20 cellular contexts compared by ENCODE assay signal in the genomic region with DNA sequence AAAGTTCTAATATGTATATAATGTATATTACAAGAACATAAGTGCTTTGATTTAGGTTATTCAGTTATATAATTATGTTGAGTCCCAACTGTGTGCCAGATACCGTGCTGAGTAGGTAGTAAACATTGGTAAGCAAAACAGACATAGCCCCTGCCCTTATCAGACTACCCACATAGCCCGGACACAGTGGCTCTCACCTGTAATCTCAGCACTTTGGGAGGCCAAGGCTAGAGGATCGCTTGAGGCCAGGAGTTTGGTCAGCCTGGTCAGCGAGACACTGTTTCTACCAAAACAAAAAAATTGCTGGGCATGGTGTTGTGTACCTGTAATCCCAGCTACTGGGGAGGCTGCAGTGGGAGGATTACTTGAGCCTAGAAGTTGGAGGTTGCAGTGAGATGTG.
"Had no signal": no experiment of that assay in that cellular context is flagged by ENCODE, and none has a peak within 500 bp of the region (broad histone marks: within the 10 kb centered on the region; RNA-seq: fewer than 3 reads in every experiment).

No MANE protein-coding gene starts in this region.

- ATAC-seq: activated naive CD4-positive, alpha-beta T cell treated with anti-CD3 and anti-CD28 coated beads, Interleukin-2, amount 50 U/mL, for 72 hours; activated T-cell treated with anti-CD3 and anti-CD28 coated beads, Interleukin-2, amount 50 U/mL, for 72 hours; effector memory CD8-positive, alpha-beta T cell; foreskin keratinocyte; left cardiac atrium; mucosa of descending colon; naive thymus-derived CD4-positive, alpha-beta T cell had no signal

- H3K27me3 ChIP-seq: adrenal gland, foreskin keratinocyte, testis had no signal

- H3K9ac ChIP-seq: parathyroid adenoma had no signal

- H3K4me1 ChIP-seq: parathyroid adenoma had no signal

- H2AFZ ChIP-seq: parathyroid adenoma had no signal

- H3K9me3 ChIP-seq: adrenal gland, mucosa of descending colon, testis had no signal

- H3K4me3 ChIP-seq: adrenal gland, mucosa of descending colon, testis had no signal

- H3K27ac ChIP-seq: adrenal gland, parathyroid adenoma, testis had no signal

- FAIRE-seq: islet of Langerhans had no signal

- DNase-seq: activated CD4-positive, alpha-beta T cell treated with anti-CD3 and anti-CD28 coated beads, Interleukin-2, amount 10 ng/mL, durations not matched to agents 24 days and 14 days; activated CD8-positive, alpha-beta memory T cell treated with anti-CD3 and anti-CD28 coated beads, Interleukin-2, amount 50 U/mL, for 4 hours; activated effector memory CD4-positive, alpha-beta T cell treated with anti-CD3 and anti-CD28 coated beads, Interleukin-2, amount 50 U/mL, for 16 hours; activated T-cell treated with anti-CD3 and anti-CD28 coated beads, Interleukin-2, amount 50 U/mL, for 72 hours; adrenal gland; effector memory CD8-positive, alpha-beta T cell; foreskin keratinocyte; glutamatergic neuron; hippocampal formation; left cardiac atrium; mesenchymal stem cell; mucosa of descending colon; naive thymus-derived CD4-positive, alpha-beta T cell; stimulated activated CD4-positive, alpha-beta T cell treated with anti-CD3 and anti-CD28 coated beads, Interleukin-1b, Interleukin-23, amount 100 ng/mL, for 48 hours; SW 1271; T1000; testis had no signal

- H3K36me3 ChIP-seq: adrenal gland had no signal
